In the genomic region with DNA sequence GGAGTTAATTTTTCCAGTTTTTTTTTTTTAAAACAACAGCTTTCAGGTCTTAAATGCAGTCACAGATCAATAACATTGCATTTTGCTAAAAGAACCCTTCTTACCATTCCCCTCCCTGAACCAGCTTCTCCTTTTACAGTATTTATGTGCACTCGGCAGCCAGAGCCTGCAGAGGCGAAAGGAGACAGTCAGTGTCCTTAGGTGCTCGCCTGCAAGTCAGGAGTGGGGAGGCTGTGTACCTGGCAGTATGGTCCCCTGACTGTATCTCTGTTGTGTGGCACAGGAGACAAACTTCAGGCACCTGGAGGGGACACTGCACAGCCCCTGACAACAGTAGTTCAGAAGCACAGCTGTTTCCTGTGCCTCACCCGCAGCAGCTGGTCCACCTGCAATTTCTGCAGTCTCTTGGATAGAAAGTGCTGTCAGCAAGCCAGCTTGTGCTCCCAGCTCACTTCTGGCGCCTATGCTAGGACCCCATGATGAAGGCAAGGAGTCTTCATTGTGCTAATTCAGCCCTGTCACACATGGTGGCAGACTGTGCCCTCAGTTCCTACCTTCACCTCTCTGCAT, we compare ENCODE assay signal across 11 cellular contexts.
DNase-seq lines count a peak whose midpoint lies in the region; ATAC-seq, FAIRE-seq and TF ChIP-seq lines count a peak whose summit lies in the region.
"Had no signal": no experiment of that assay in that cellular context is flagged by ENCODE, and none has a peak within 500 bp of the region (broad histone marks: within the 10 kb centered on the region; RNA-seq: fewer than 3 reads in every experiment).

No MANE protein-coding gene starts in this region.

- no peaks in the 10 kb centered on the region for H3K79me2 ChIP-seq in K562 (ENCODE audit: control insufficient read depth, insufficient read depth, low read length)

- H3K9me1 ChIP-seq in K562 (ENCODE audit: control insufficient read depth, insufficient read depth, low read length), result no peaks in the 10 kb centered on the region

- no peaks in the 10 kb centered on the region for H3K36me3 ChIP-seq in K562 (ENCODE audit: control insufficient read depth, insufficient read depth, low read length)

- peaks cover 0 to 4% of the 10 kb centered on the region in 2 experiments; a peak in 2 of 5 replicates for H3K4me1 ChIP-seq in K562 (replicated peaks in 1 of 2; ENCODE audit: control insufficient read depth in 2 of 2, insufficient read depth in 2 of 2, low read length in 2 of 2)

- WGBS in K562 (ENCODE audit: insufficient coverage, low coverage, missing lambda C conversion rate), result 22% methylated on average over 5 of the region's 5 CpGs

- DNase-seq in K562 (ENCODE audit: extremely low read depth in 1 of 4, low spot score in 3 of 4) (no peak), NOMO-1 treated with DMSO at 0.1 percent for 48 hours (lab: John Stamatoyannopoulos, UW; ENCODE audit: unreplicated experiment) (no peak), NCI-H1930 (lab: John Stamatoyannopoulos, UW) (no peak), midbrain (lab: John Stamatoyannopoulos, UW) (no peak)
- no peak for DNase-seq in activated naive CD4-positive, alpha-beta T cell treated with Interleukin-2 at 50 U/mL for 16 hours
- DNase-seq: activated CD4-positive, alpha-beta T cell treated with anti-CD3 and anti-CD28 coated beads, Interleukin-2, amount 10 ng/mL, durations not matched to agents 24 days and 14 days; activated naive CD8-positive, alpha-beta T cell treated with anti-CD3 and anti-CD28 coated beads, Interleukin-2, amount 50 U/mL, for 24 hours; naive thymus-derived CD8-positive, alpha-beta T cell had no signal

- no peaks in the 10 kb centered on the region for H4K20me1 ChIP-seq in K562 (replicated peaks; ENCODE audit: control insufficient read depth, insufficient read depth, low read length)

- no TSS peak for BruUV-seq in K562 (replicated peaks; lab: Mats Ljungman, UMichigan)

- TF ChIP-seq CTCF in K562 (IDR thresholded peaks at IDR 0.05 in 2 of 3, conservative IDR thresholded peaks at IDR 0.05 in 1 of 3; ENCODE audit: insufficient read depth in 2 of 3, low read depth in 1 of 3, low read length in 3 of 3), result peak in 1 of 3 experiments; percentile 18; a peak in 1 of 6 replicates

- no peak for FAIRE-seq in K562 (lab: Jason Lieb, UNC)

- POLR2A ChIA-PET in K562 (lab: Yijun Ruan, JAX), result interaction anchor here (0.6 to 1.1 kb wide), 7 partner anchors 14 to 675 kb away, joined by 3 to 5 read pairs (median 3); no protein-coding TSS in a partner anchor

- CTCF ChIA-PET in K562 (lab: Yijun Ruan, JAX; ENCODE audit: low intra/inter-chr PET ratio), result no interaction called here

- in situ Hi-C loops in K562 (cut with MboI), result no loop called here

- no peaks in the 10 kb centered on the region for H3K9me3 ChIP-seq in K562 (replicated peaks; ENCODE audit: control insufficient read depth, insufficient read depth, low read depth, low read length)

- intact Hi-C loops in K562 (cut with micrococcal nuclease), result no loop called here

- H3K27ac ChIP-seq in K562 (ENCODE audit: extremely low read depth, low read depth, low read length), result no peak overlapping the region

- TF ChIP-seq RAD21 in K562 (CRISPR knock-in tag; conservative IDR thresholded peaks at IDR 0.05 in 1 of 2, IDR thresholded peaks at IDR 0.05 in 1 of 2), result peak in 1 of 2 experiments; percentile 42; a peak in 2 of 4 replicates

- H2AFZ ChIP-seq in K562 (ENCODE audit: low read depth, low read length), result peak overlapping the region; percentile 36; the same call in 1 of the 2 replicates

- no peaks in the 10 kb centered on the region for H3K27me3 ChIP-seq in K562 (ENCODE audit: control insufficient read depth in 2 of 2, insufficient read depth in 2 of 2, low read length in 2 of 2)

- peak overlapping the region in 1 of 2 experiments; percentile 15; a peak in 1 of 4 replicates for H3K9ac ChIP-seq in K562 (ENCODE audit: insufficient read depth in 1 of 2, low read depth in 2 of 2, low read length in 2 of 2)

- H3K4me3 ChIP-seq in K562, result no peak overlapping the region

- TF ChIP-seq POLR2A in K562 (conservative IDR thresholded peaks at IDR 0.05), result no peak

- ATAC-seq in GM18519 (IDR thresholded peaks at IDR 0.05; ENCODE audit: low FRiP score, unreplicated experiment) (peak; percentile 88), GM21717 (IDR thresholded peaks at IDR 0.05; ENCODE audit: unreplicated experiment) (peak; percentile 83), HG03520 (IDR thresholded peaks at IDR 0.05; ENCODE audit: unreplicated experiment) (peak; percentile 96), K562 (peak; percentile 63)
- ATAC-seq: activated naive CD8-positive, alpha-beta T cell treated with anti-CD3 and anti-CD28 coated beads, Interleukin-2, amount 50 U/mL, for 24 hours; naive thymus-derived CD8-positive, alpha-beta T cell had no signal

- TF ChIP-seq EP300 in K562 (IDR thresholded peaks at IDR 0.05; ENCODE audit: low read length), result no peak

- peak overlapping the region; percentile 27; the same call in 1 of the 2 replicates for H3K4me2 ChIP-seq in K562 (ENCODE audit: insufficient read depth, low read length)

TF ChIP-seq in K562, 482 proteins besides CTCF, POLR2A, EP300 and RAD21:
- TF ChIP-seq SRSF7 (optimal IDR thresholded peaks at IDR 0.05; ENCODE audit: low read depth, low read length), result no peak
- TF ChIP-seq MAFG (tag; conservative IDR thresholded peaks at IDR 0.05), result peak; percentile 58
- TF ChIP-seq, protein P1, sequence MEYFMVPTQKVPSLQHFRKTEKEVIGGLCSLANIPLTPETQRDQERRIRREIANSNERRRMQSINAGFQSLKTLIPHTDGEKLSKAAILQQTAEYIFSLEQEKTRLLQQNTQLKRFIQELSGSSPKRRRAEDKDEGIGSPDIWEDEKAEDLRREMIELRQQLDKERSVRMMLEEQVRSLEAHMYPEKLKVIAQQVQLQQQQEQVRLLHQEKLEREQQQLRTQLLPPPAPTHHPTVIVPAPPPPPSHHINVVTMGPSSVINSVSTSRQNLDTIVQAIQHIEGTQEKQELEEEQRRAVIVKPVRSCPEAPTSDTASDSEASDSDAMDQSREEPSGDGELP (CRISPR knock-in tag; IDR thresholded peaks at IDR 0.05; ENCODE audit: borderline replicate concordance), result peak; percentile 35; the same call in 1 of the 2 replicates
- no peak for TF ChIP-seq MEF2D (tag; conservative IDR thresholded peaks at IDR 0.05; ENCODE audit: low read depth)
TF ChIP-seq in K562: peak in this region for 2.
